In genomic region chr20:62449951-62450815, GRCh38 we compare ENCODE assay signal across 2 cellular contexts.
TF ChIP-seq lines count a peak whose summit lies in the region.

No MANE protein-coding gene starts in this region.

TF ChIP-seq in K562, 482 proteins besides CTCF, POLR2A, EP300 and RAD21:
- TF ChIP-seq, protein P1, sequence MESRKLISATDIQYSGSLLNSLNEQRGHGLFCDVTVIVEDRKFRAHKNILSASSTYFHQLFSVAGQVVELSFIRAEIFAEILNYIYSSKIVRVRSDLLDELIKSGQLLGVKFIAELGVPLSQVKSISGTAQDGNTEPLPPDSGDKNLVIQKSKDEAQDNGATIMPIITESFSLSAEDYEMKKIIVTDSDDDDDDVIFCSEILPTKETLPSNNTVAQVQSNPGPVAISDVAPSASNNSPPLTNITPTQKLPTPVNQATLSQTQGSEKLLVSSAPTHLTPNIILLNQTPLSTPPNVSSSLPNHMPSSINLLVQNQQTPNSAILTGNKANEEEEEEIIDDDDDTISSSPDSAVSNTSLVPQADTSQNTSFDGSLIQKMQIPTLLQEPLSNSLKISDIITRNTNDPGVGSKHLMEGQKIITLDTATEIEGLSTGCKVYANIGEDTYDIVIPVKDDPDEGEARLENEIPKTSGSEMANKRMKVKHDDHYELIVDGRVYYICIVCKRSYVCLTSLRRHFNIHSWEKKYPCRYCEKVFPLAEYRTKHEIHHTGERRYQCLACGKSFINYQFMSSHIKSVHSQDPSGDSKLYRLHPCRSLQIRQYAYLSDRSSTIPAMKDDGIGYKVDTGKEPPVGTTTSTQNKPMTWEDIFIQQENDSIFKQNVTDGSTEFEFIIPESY (CRISPR knock-in tag; IDR thresholded peaks at IDR 0.05): peak; percentile 83
- no peak for TF ChIP-seq NBN (IDR thresholded peaks at IDR 0.05; ENCODE audit: low read depth)

TF ChIP-seq in liver, 16 proteins besides CTCF, POLR2A, EP300 and RAD21:
- TF ChIP-seq, protein P1 (IDR thresholded peaks at IDR 0.05): no peak
- no peak for TF ChIP-seq FOXA2 (IDR thresholded peaks at IDR 0.05)
- TF ChIP-seq HNF4G (IDR thresholded peaks at IDR 0.05): peak; percentile 24
- no peak for TF ChIP-seq REST (IDR thresholded peaks at IDR 0.05)
- no peak for TF ChIP-seq FOXA1 (IDR thresholded peaks at IDR 0.05)
- TF ChIP-seq GABPA (IDR thresholded peaks at IDR 0.05 in 1 of 2, conservative IDR thresholded peaks at IDR 0.05 in 1 of 2): no peak
- no peak for TF ChIP-seq YY1 (IDR thresholded peaks at IDR 0.05)
- TF ChIP-seq HNF4A (conservative IDR thresholded peaks at IDR 0.05): peak; percentile 81 to 92
- TF ChIP-seq EGR1 (IDR thresholded peaks at IDR 0.05; ENCODE audit: low read depth in 2 of 2): no peak
- TF ChIP-seq RXRA (IDR thresholded peaks at IDR 0.05): peak; percentile 74 to 80
- TF ChIP-seq SP1 (IDR thresholded peaks at IDR 0.05): peak; percentile 25
TF ChIP-seq in liver: peak in this region for 4.
